ENCODE assay signal across 9 cellular contexts in the genomic region with DNA sequence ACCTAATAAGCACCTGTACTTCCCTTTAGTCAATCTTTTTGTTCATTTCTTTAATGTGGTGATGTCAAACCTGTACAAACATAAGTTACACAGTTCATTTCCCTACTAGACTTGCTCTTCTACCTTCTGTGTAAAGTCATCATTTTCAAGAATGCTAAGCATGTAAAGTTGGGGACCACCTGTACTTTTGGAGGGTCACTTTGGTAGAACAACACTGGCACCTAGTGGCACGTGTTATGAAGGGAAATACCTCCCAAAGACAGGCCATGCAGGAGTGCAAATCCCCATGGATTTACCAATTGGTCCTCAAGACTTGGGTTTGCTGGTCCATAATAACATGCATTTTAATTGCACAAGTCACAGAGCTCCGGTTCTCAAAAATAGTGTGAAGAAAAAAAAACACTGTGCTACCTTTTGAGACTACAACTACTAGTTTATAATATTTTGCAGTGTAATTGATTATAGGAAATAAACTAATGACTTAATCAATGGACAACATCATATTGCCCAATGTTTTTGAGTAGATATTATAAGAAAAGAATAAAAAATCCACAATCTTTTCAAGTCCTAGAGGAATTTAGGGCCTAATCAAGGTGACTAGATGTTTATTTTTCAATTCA.
A peak's percentile ranks its signal among the peaks of the same experiment; 100 is the strongest.
DNase-seq lines count a peak whose midpoint lies in the region; ATAC-seq, FAIRE-seq and TF ChIP-seq lines count a peak whose summit lies in the region.
"Had no signal": no experiment of that assay in that cellular context is flagged by ENCODE, and none has a peak within 500 bp of the region (broad histone marks: within the 10 kb centered on the region; RNA-seq: fewer than 3 reads in every experiment).

No MANE protein-coding gene starts in this region.

- in situ Hi-C loops in HepG2 (cut with HindIII; ENCODE audit: extremely low pct_ligation_motif_present, low pct_unique_long_range_greater_than_20kb): loop anchor here (5.0 kb wide), 1 partner anchor 430 kb away; a partner anchor contains a TSS

- H3K4me1 ChIP-seq in HepG2 (ENCODE audit: insufficient read depth, low read length): no peaks in the 10 kb centered on the region

- 2% methylated on average over 2 of the region's 2 CpGs for WGBS in HepG2 (ENCODE audit: low lambda C conversion rate)

- no peak overlapping the region for H3K9ac ChIP-seq in HepG2 (ENCODE audit: insufficient read depth, low read depth, low read length)

- H2AFZ ChIP-seq in HepG2 (ENCODE audit: low read length): no peak overlapping the region

- H3K4me2 ChIP-seq in HepG2 (ENCODE audit: low read depth, low read length): no peak overlapping the region

- POLR2A ChIA-PET in HepG2 (lab: Yijun Ruan, JAX): no interaction called here

- H4K20me1 ChIP-seq in HepG2 (ENCODE audit: insufficient read depth, low read length): no peaks in the 10 kb centered on the region

- no peak for TF ChIP-seq EP300 in HepG2 (IDR thresholded peaks at IDR 0.05; ENCODE audit: low read depth in 2 of 2, low read length in 2 of 2)
- TF ChIP-seq EP300 in HepG2 (CRISPR knock-in tag; IDR thresholded peaks at IDR 0.05; ENCODE audit: borderline replicate concordance): no peak

- TF ChIP-seq RAD21 in HepG2 (CRISPR knock-in tag; IDR thresholded peaks at IDR 0.05): peak; percentile 84

- H3K27me3 ChIP-seq in HepG2 (ENCODE audit: control insufficient read depth in 1 of 2, insufficient read depth in 2 of 2, low read length in 2 of 2): peaks cover 0 to 2% of the 10 kb centered on the region in 2 experiments; a peak in 1 of 5 replicates

- H3K4me3 ChIP-seq in cardiac fibroblast (replicated peaks in 1 of 2; ENCODE audit: low read depth in 2 of 2, low read length in 2 of 2) (no peak overlapping the region), HepG2 (replicated peaks in 1 of 3; ENCODE audit: insufficient read depth in 1 of 3, low read depth in 2 of 3, low read length in 3 of 3) (no peak overlapping the region)

- H3K36me3 ChIP-seq in HepG2 (replicated peaks in 1 of 2; ENCODE audit: control insufficient read depth in 1 of 2, insufficient read depth in 2 of 2, low read length in 2 of 2): no peaks in the 10 kb centered on the region

- DNase-seq in 8988T (peak; percentile 27), GM04503 (ENCODE audit: low read depth) (peak; percentile 34), NCI-H226 (peak; percentile 59), cardiac fibroblast (ENCODE audit: low read depth in 2 of 2) (peak; percentile 76 to 83), HepG2 (ENCODE audit: low spot score) (peak; percentile 57), activated gamma-delta T cell treated with Interleukin-2 at 50 U/mL for 16 hours (no peak)

- BruUV-seq in HepG2 (replicated peaks; lab: Mats Ljungman, UMichigan): no TSS peak

- intact Hi-C loops in HepG2 (cut with micrococcal nuclease; ENCODE audit: unreplicated experiment): loop anchor here (1.0 to 5.0 kb wide), 8 partner anchors 200 to 828 kb away; no protein-coding TSS in a partner anchor

- H3K9me3 ChIP-seq in HepG2 (ENCODE audit: low read length): no peaks in the 10 kb centered on the region

- no peaks in the 10 kb centered on the region for H3K79me2 ChIP-seq in HepG2 (ENCODE audit: insufficient read depth, low read length)

- TF ChIP-seq CTCF in cardiac fibroblast (IDR thresholded peaks at IDR 0.05; ENCODE audit: low read depth, low read length) (peak; percentile 70), HepG2 (CRISPR knock-in tag; IDR thresholded peaks at IDR 0.05) (peak; percentile 87)

- CTCF ChIA-PET in HepG2 (lab: Yijun Ruan, JAX; ENCODE audit: low intra/inter-chr PET ratio, low total read pairs): interaction anchor here (1.2 to 2.5 kb wide), 6 partner anchors 222 to 480 kb away, joined by 4 to 52 read pairs (median 8); no protein-coding TSS in a partner anchor

- ATAC-seq in HepG2 (peak; percentile 85), HG02981 (IDR thresholded peaks at IDR 0.05; ENCODE audit: unreplicated experiment) (no peak), HG03135 (IDR thresholded peaks at IDR 0.05; ENCODE audit: unreplicated experiment) (no peak)

- FAIRE-seq in HepG2 (lab: Jason Lieb, UNC): peak; percentile 78
- FAIRE-seq: endometrium had no signal

- no peak for TF ChIP-seq POLR2A in HepG2 (IDR thresholded peaks at IDR 0.05; ENCODE audit: insufficient read depth in 1 of 2, low read depth in 2 of 2, low read length in 2 of 2)

- no peak overlapping the region for H3K27ac ChIP-seq in HepG2 (ENCODE audit: extremely low read length, insufficient read depth, low read length)

TF ChIP-seq in HepG2, 621 proteins besides CTCF, POLR2A, EP300 and RAD21 (continues in another document):
- TF ChIP-seq NFYB (CRISPR knock-in tag; IDR thresholded peaks at IDR 0.05): no peak
- no peak for TF ChIP-seq ZNF17 (CRISPR knock-in tag; IDR thresholded peaks at IDR 0.05)
- TF ChIP-seq KMT2A (CRISPR knock-in tag; IDR thresholded peaks at IDR 0.05): no peak
- TF ChIP-seq SAP130 (CRISPR knock-in tag; IDR thresholded peaks at IDR 0.05; ENCODE audit: low read depth): no peak
- TF ChIP-seq, protein P1, sequence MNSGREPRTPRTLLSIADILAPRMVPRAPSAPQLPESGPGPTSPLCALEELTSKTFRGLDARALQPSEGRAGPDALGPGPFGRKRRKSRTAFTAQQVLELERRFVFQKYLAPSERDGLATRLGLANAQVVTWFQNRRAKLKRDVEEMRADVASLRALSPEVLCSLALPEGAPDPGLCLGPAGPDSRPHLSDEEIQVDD (CRISPR knock-in tag; IDR thresholded peaks at IDR 0.05; ENCODE audit: borderline replicate concordance): no peak
- TF ChIP-seq ATF7-NPFF (CRISPR knock-in tag; IDR thresholded peaks at IDR 0.05; ENCODE audit: low read depth): no peak
- no peak for TF ChIP-seq ZNF547 (CRISPR knock-in tag; IDR thresholded peaks at IDR 0.05)
- TF ChIP-seq TEAD3 (CRISPR knock-in tag; optimal IDR thresholded peaks at IDR 0.05; ENCODE audit: borderline replicate concordance): peak; percentile 76
- peak; percentile 98 for TF ChIP-seq STAG1 (CRISPR knock-in tag; IDR thresholded peaks at IDR 0.05)
- 0 out of 2 replicates have a peak, but pooled peaks have one; percentile 11 for TF ChIP-seq GATAD2A (CRISPR knock-in tag; IDR thresholded peaks at IDR 0.05)
- TF ChIP-seq ZNF570 (CRISPR knock-in tag; IDR thresholded peaks at IDR 0.05; ENCODE audit: borderline replicate concordance): no peak
- TF ChIP-seq TBX3 (IDR thresholded peaks at IDR 0.05; ENCODE audit: borderline replicate concordance): no peak
- TF ChIP-seq NFYC (CRISPR knock-in tag; IDR thresholded peaks at IDR 0.05): no peak
- TF ChIP-seq ZSCAN12 (CRISPR knock-in tag; IDR thresholded peaks at IDR 0.05): no peak
- TF ChIP-seq, protein P2, sequence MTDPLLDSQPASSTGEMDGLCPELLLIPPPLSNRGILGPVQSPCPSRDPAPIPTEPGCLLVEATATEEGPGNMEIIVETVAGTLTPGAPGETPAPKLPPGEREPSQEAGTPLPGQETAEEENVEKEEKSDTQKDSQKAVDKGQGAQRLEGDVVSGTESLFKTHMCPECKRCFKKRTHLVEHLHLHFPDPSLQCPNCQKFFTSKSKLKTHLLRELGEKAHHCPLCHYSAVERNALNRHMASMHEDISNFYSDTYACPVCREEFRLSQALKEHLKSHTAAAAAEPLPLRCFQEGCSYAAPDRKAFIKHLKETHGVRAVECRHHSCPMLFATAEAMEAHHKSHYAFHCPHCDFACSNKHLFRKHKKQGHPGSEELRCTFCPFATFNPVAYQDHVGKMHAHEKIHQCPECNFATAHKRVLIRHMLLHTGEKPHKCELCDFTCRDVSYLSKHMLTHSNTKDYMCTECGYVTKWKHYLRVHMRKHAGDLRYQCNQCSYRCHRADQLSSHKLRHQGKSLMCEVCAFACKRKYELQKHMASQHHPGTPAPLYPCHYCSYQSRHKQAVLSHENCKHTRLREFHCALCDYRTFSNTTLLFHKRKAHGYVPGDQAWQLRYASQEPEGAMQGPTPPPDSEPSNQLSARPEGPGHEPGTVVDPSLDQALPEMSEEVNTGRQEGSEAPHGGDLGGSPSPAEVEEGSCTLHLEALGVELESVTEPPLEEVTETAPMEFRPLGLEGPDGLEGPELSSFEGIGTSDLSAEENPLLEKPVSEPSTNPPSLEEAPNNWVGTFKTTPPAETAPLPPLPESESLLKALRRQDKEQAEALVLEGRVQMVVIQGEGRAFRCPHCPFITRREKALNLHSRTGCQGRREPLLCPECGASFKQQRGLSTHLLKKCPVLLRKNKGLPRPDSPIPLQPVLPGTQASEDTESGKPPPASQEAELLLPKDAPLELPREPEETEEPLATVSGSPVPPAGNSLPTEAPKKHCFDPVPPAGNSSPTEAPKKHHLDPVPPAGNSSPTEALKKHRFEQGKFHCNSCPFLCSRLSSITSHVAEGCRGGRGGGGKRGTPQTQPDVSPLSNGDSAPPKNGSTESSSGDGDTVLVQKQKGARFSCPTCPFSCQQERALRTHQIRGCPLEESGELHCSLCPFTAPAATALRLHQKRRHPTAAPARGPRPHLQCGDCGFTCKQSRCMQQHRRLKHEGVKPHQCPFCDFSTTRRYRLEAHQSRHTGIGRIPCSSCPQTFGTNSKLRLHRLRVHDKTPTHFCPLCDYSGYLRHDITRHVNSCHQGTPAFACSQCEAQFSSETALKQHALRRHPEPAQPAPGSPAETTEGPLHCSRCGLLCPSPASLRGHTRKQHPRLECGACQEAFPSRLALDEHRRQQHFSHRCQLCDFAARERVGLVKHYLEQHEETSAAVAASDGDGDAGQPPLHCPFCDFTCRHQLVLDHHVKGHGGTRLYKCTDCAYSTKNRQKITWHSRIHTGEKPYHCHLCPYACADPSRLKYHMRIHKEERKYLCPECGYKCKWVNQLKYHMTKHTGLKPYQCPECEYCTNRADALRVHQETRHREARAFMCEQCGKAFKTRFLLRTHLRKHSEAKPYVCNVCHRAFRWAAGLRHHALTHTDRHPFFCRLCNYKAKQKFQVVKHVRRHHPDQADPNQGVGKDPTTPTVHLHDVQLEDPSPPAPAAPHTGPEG (CRISPR knock-in tag; IDR thresholded peaks at IDR 0.05): no peak
- no peak for TF ChIP-seq NFE2L2 (IDR thresholded peaks at IDR 0.05; ENCODE audit: low read length)
- TF ChIP-seq, protein P3, sequence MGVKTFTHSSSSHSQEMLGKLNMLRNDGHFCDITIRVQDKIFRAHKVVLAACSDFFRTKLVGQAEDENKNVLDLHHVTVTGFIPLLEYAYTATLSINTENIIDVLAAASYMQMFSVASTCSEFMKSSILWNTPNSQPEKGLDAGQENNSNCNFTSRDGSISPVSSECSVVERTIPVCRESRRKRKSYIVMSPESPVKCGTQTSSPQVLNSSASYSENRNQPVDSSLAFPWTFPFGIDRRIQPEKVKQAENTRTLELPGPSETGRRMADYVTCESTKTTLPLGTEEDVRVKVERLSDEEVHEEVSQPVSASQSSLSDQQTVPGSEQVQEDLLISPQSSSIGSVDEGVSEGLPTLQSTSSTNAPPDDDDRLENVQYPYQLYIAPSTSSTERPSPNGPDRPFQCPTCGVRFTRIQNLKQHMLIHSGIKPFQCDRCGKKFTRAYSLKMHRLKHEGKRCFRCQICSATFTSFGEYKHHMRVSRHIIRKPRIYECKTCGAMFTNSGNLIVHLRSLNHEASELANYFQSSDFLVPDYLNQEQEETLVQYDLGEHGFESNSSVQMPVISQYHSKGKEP (CRISPR knock-in tag; IDR thresholded peaks at IDR 0.05): no peak
- TF ChIP-seq HOXA3 (CRISPR knock-in tag; IDR thresholded peaks at IDR 0.05): no peak
- no peak for TF ChIP-seq HHEX (CRISPR knock-in tag; IDR thresholded peaks at IDR 0.05)
